In genomic region chr7:130430841-130431713, GRCh38 we compare ENCODE assay signal across 11 cellular contexts. TPM values are rescaled to one million over a fixed set of nuclear protein-coding genes. Genes with fewer than 3 reads are reported as not detected.
A peak's percentile ranks its signal among the peaks of the same experiment; 100 is the strongest.
DNase-seq lines count a peak whose midpoint lies in the region; TF ChIP-seq lines count a peak whose summit lies in the region.
"Had no signal": no experiment of that assay in that cellular context is flagged by ENCODE, and none has a peak within 500 bp of the region (broad histone marks: within the 10 kb centered on the region; RNA-seq: fewer than 3 reads in every experiment).

No MANE protein-coding gene starts in this region.

- H3K36me3 ChIP-seq in esophagus muscularis mucosa (peaks cover 0 to 4% (median 0%) of the 10 kb centered on the region in 4 donors), suprapubic skin (no peaks in the 10 kb centered on the region)

- peak; percentile 48 for DNase-seq in GM03348 (ENCODE audit: low spot score)
- DNase-seq in NCI-H524 (lab: John Stamatoyannopoulos, UW), result peak; percentile 87 to 94
- no peak for DNase-seq in esophagus muscularis mucosa (ENCODE audit: extremely low spot score)
- peak; percentile 43 for DNase-seq in renal cortical epithelial cell (ENCODE audit: low read depth)
- no peak for DNase-seq in midbrain (lab: John Stamatoyannopoulos, UW)
- DNase-seq in RKO (ENCODE audit: low spot score), result no peak
- DNase-seq in suprapubic skin (ENCODE audit: low spot score in 2 of 2), result no peak
- DNase-seq in glomerular visceral epithelial cell (ENCODE audit: extremely low spot score), result no peak
- DNase-seq: aorta; kidney; stimulated activated CD4-positive, alpha-beta T cell treated with anti-CD3 and anti-CD28 coated beads, Interleukin-4, amount 100 ng/mL, for 24 hours had no signal

- no peak for TF ChIP-seq EP300 in esophagus muscularis mucosa (IDR thresholded peaks at IDR 0.05)
- no peak for TF ChIP-seq EP300 in suprapubic skin (IDR thresholded peaks at IDR 0.05)

- TF ChIP-seq POLR2A in esophagus muscularis mucosa (IDR thresholded peaks at IDR 0.05; ENCODE audit: low read depth) (no peak), suprapubic skin (IDR thresholded peaks at IDR 0.05) (no peak)

- TF ChIP-seq CTCF in esophagus muscularis mucosa (IDR thresholded peaks at IDR 0.05) (no peak), suprapubic skin (IDR thresholded peaks at IDR 0.05) (no peak)

- WGBS in esophagus muscularis mucosa, result 33% methylated on average over 6 of the region's 6 CpGs
- 53% methylated on average over 6 of the region's 6 CpGs for WGBS in suprapubic skin

- H3K4me3 ChIP-seq in esophagus muscularis mucosa (peak overlapping the region; percentile 1 to 24 (median 12)), suprapubic skin (no peak overlapping the region)

- H3K4me1 ChIP-seq in esophagus muscularis mucosa (peaks cover 0 to 19% (median 15%) of the 10 kb centered on the region in 4 donors), suprapubic skin (peaks cover 23% of the 10 kb centered on the region)

- H3K9me3 ChIP-seq in esophagus muscularis mucosa (no peaks in the 10 kb centered on the region), suprapubic skin (no peaks in the 10 kb centered on the region)

- H3K27me3 ChIP-seq in esophagus muscularis mucosa (no peaks in the 10 kb centered on the region), suprapubic skin (no peaks in the 10 kb centered on the region)

- H3K27ac ChIP-seq in esophagus muscularis mucosa (replicated peaks in 1 of 4) (peak overlapping the region in 2 of 4 donors; percentile 8 to 15), suprapubic skin (no peak overlapping the region)

- intact Hi-C loops in esophagus muscularis mucosa (cut with DNase I), result loop anchor here (10.0 kb wide), 2 partner anchors 76 to 226 kb away; partner anchors contain the start of genes SSMEM1 and TMEM209

RNA-seq across cellular contexts. Expression of gene CEP41, which starts 9.7 kb away (rescaled TPM):
- total RNA-seq in esophagus muscularis mucosa, result 1 to 10 TPM in 3 of 4 donors, under 1 TPM in 1; 0.83 to 5.9 (median 2.8) TPM
- 11.3 and 18.7 TPM in 2 replicates for total RNA-seq in renal cortical epithelial cell
- total RNA-seq in suprapubic skin, result 1 to 10 TPM; 1.1 to 4.6 (median 4.2) TPM

RNA-seq across cellular contexts. Expression of gene CPA1, which starts 50.8 kb away (rescaled TPM):
- total RNA-seq in esophagus muscularis mucosa (not detected), renal cortical epithelial cell (not detected in 2 replicates), suprapubic skin (not detected)

Comparison
In these comparisons a context has a peak if more than half of its experiments do, and no peak if none do; other contexts are left out.
1. DNase-seq: peak in GM03348 (single experiment), NCI-H524 (2 of 2) and renal cortical epithelial cell (single experiment); none in esophagus muscularis mucosa (single experiment), midbrain (single experiment), RKO (single experiment), suprapubic skin (0 of 2) and glomerular visceral epithelial cell (single experiment).